Comparison of ENCODE assay signal across 10 cellular contexts in genomic region chr15:74696808-74697207, GRCh38. TPM values are rescaled to one million over a fixed set of nuclear protein-coding genes. Genes with fewer than 3 reads are reported as not detected.
A peak's percentile ranks its signal among the peaks of the same experiment; 100 is the strongest.
DNase-seq lines count a peak whose midpoint lies in the region; ATAC-seq and TF ChIP-seq lines count a peak whose summit lies in the region.
"Had no signal": no experiment of that assay in that cellular context is flagged by ENCODE, and none has a peak within 500 bp of the region (broad histone marks: within the 10 kb centered on the region; RNA-seq: fewer than 3 reads in every experiment).

No MANE protein-coding gene starts in this region.

- no peaks in the 10 kb centered on the region for H3K9me3 Mint-ChIP-seq in activated CD4-positive, alpha-beta T cell treated with anti-CD3 and anti-CD28 coated beads, Interleukin-2, amount 10 ng/mL, durations not matched to agents 7 days and 5 days
- H3K9me3 Mint-ChIP-seq in T-cell (no peaks in the 10 kb centered on the region), glutamatergic neuron (ENCODE audit: unreplicated experiment) (peaks cover 5% of the 10 kb centered on the region)
- H3K9me3 Mint-ChIP-seq in stimulated activated naive B cell treated with anti-CD40 and anti-IgM and Interleukin-4, amounts not matched to agents 10 μg/mL and 1 μg/mL and 100 μg/mL, for 72 hours = no peaks in the 10 kb centered on the region

- peaks cover 42% of the 10 kb centered on the region for H3K4me1 Mint-ChIP-seq in activated CD4-positive, alpha-beta T cell treated with anti-CD3 and anti-CD28 coated beads, Interleukin-2, amount 10 ng/mL, durations not matched to agents 7 days and 5 days
- peaks cover 47 to 48% (median 48%) of the 10 kb centered on the region in 3 donors for H3K4me1 Mint-ChIP-seq in T-cell
- peaks cover 18% of the 10 kb centered on the region for H3K4me1 Mint-ChIP-seq in glutamatergic neuron (ENCODE audit: low read depth, unreplicated experiment)
- H3K4me1 Mint-ChIP-seq in stimulated activated naive B cell treated with anti-CD40 and anti-IgM and Interleukin-4, amounts not matched to agents 10 μg/mL and 1 μg/mL and 100 μg/mL, for 72 hours = peaks cover 18 to 29% of the 10 kb centered on the region in 2 donors

- no peak for ATAC-seq in T-cell (replicated peaks in 1 of 4)
- ATAC-seq in stimulated activated naive B cell treated with anti-CD40 and anti-IgM and Interleukin-4, amounts not matched to agents 10 μg/mL and 1 μg/mL and 100 μg/mL, for 72 hours (replicated peaks) = no peak
- no peak for ATAC-seq in GM18873 (IDR thresholded peaks at IDR 0.05; ENCODE audit: low FRiP score, unreplicated experiment)

- POLR2A ChIA-PET in activated CD4-positive, alpha-beta T cell treated with anti-CD3 and anti-CD28 coated beads, Interleukin-2, amount 10 ng/mL, durations not matched to agents 7 days and 5 days (lab: Charles Lee) = no interaction called here
- POLR2A ChIA-PET in T-cell (lab: Charles Lee) = no interaction called here

- CTCF ChIA-PET in activated CD4-positive, alpha-beta T cell treated with anti-CD3 and anti-CD28 coated beads, Interleukin-2, amount 10 ng/mL, durations not matched to agents 7 days and 5 days (lab: Charles Lee) = interaction anchor here (1.2 to 1.4 kb wide), 2 partner anchors 72 to 76 kb away, joined by 3 to 4 read pairs; no protein-coding TSS in a partner anchor
- CTCF ChIA-PET in T-cell (lab: Charles Lee) = interaction anchor here in 1 of 2 donors (0.7 kb wide), 1 partner anchor 80 kb away, joined by 4 read pairs; no protein-coding TSS in a partner anchor

- peaks cover 2% of the 10 kb centered on the region for H3K36me3 Mint-ChIP-seq in activated CD4-positive, alpha-beta T cell treated with anti-CD3 and anti-CD28 coated beads, Interleukin-2, amount 10 ng/mL, durations not matched to agents 7 days and 5 days (ENCODE audit: low read depth)
- H3K36me3 Mint-ChIP-seq in T-cell (peaks cover 3% of the 10 kb centered on the region), glutamatergic neuron (ENCODE audit: unreplicated experiment) (no peaks in the 10 kb centered on the region)
- peaks cover 4 to 6% of the 10 kb centered on the region in 2 donors for H3K36me3 Mint-ChIP-seq in stimulated activated naive B cell treated with anti-CD40 and anti-IgM and Interleukin-4, amounts not matched to agents 10 μg/mL and 1 μg/mL and 100 μg/mL, for 72 hours

- H3K27me3 Mint-ChIP-seq in activated CD4-positive, alpha-beta T cell treated with anti-CD3 and anti-CD28 coated beads, Interleukin-2, amount 10 ng/mL, durations not matched to agents 7 days and 5 days = peaks cover 7% of the 10 kb centered on the region
- peaks cover 3 to 4% of the 10 kb centered on the region in 2 donors for H3K27me3 Mint-ChIP-seq in T-cell
- H3K27me3 Mint-ChIP-seq in glutamatergic neuron (ENCODE audit: unreplicated experiment) = peaks cover 3% of the 10 kb centered on the region
- H3K27me3 Mint-ChIP-seq in stimulated activated naive B cell treated with anti-CD40 and anti-IgM and Interleukin-4, amounts not matched to agents 10 μg/mL and 1 μg/mL and 100 μg/mL, for 72 hours = peaks cover 4 to 6% of the 10 kb centered on the region in 2 donors

- DNase-seq in activated CD4-positive, alpha-beta T cell treated with anti-CD3 and anti-CD28 coated beads, Interleukin-2, amount 10 ng/mL, durations not matched to agents 7 days and 5 days = no peak
- no peak for DNase-seq in activated CD4-positive, alpha-beta T cell treated with anti-CD3 and anti-CD28 coated beads for 1 hour
- DNase-seq in T-cell (no peak), glutamatergic neuron (no peak), NCI-H748 treated with DMSO at 0.1 percent for 48 hours (lab: John Stamatoyannopoulos, UW) (no peak), 8988T (no peak)
- no peak for DNase-seq in stimulated activated naive B cell treated with anti-CD40 and anti-IgM and Interleukin-4, amounts not matched to agents 10 μg/mL and 1 μg/mL and 100 μg/mL, for 72 hours
- DNase-seq: NCI-H69 had no signal

- TF ChIP-seq CTCF in glutamatergic neuron (IDR thresholded peaks at IDR 0.05; ENCODE audit: partially characterized antibody, unreplicated experiment) = no peak

- peak overlapping the region; percentile 100 for H3K4me3 Mint-ChIP-seq in activated CD4-positive, alpha-beta T cell treated with anti-CD3 and anti-CD28 coated beads, Interleukin-2, amount 10 ng/mL, durations not matched to agents 7 days and 5 days
- H3K4me3 Mint-ChIP-seq in T-cell (peak overlapping the region; percentile 97 to 100 (median 100)), glutamatergic neuron (ENCODE audit: unreplicated experiment) (peak overlapping the region; percentile 100)
- peak overlapping the region; percentile 99 to 100 for H3K4me3 Mint-ChIP-seq in stimulated activated naive B cell treated with anti-CD40 and anti-IgM and Interleukin-4, amounts not matched to agents 10 μg/mL and 1 μg/mL and 100 μg/mL, for 72 hours

- H3K27ac Mint-ChIP-seq in activated CD4-positive, alpha-beta T cell treated with anti-CD3 and anti-CD28 coated beads, Interleukin-2, amount 10 ng/mL, durations not matched to agents 7 days and 5 days = peak overlapping the region; percentile 100
- H3K27ac Mint-ChIP-seq in T-cell = peak overlapping the region; percentile 95
- no peak overlapping the region for H3K27ac Mint-ChIP-seq in glutamatergic neuron (ENCODE audit: unreplicated experiment)
- H3K27ac Mint-ChIP-seq in stimulated activated naive B cell treated with anti-CD40 and anti-IgM and Interleukin-4, amounts not matched to agents 10 μg/mL and 1 μg/mL and 100 μg/mL, for 72 hours = peak overlapping the region; percentile 100

RNA-seq across cellular contexts. Expression of gene EDC3, which starts 1.0 kb away (rescaled TPM):
- 10 to 100 TPM; 34.9 to 41.1 TPM for total RNA-seq in activated CD4-positive, alpha-beta T cell treated with anti-CD3 and anti-CD28 coated beads, Interleukin-2, amount 10 ng/mL, durations not matched to agents 7 days and 5 days
- total RNA-seq in T-cell (10 to 100 TPM; 31.8 to 49.4 (median 43.2) TPM), glutamatergic neuron (ENCODE audit: unreplicated experiment) (66.0 TPM)

RNA-seq across cellular contexts. Expression of gene CYP1A1, which starts 28.5 kb away (rescaled TPM):
- 1 to 10 TPM; 2.2 to 2.9 TPM for total RNA-seq in activated CD4-positive, alpha-beta T cell treated with anti-CD3 and anti-CD28 coated beads, Interleukin-2, amount 10 ng/mL, durations not matched to agents 7 days and 5 days
- 1 to 10 TPM in 3 of 5 donors, under 1 TPM in 1, not detected in 1; 0.14 to 3.3 (median 1.9) TPM for total RNA-seq in T-cell
- 0.27 TPM for total RNA-seq in glutamatergic neuron (ENCODE audit: unreplicated experiment)

RNA-seq across cellular contexts. Expression of gene CYP1A2, which starts 51.8 kb away (rescaled TPM):
- total RNA-seq in activated CD4-positive, alpha-beta T cell treated with anti-CD3 and anti-CD28 coated beads, Interleukin-2, amount 10 ng/mL, durations not matched to agents 7 days and 5 days = not detected
- not detected for total RNA-seq in T-cell
- total RNA-seq in glutamatergic neuron (ENCODE audit: unreplicated experiment) = not detected
- total RNA-seq: glomerular endothelial cell had no signal
